ENCODE assay signal across 1 cellular context in the genomic region with DNA sequence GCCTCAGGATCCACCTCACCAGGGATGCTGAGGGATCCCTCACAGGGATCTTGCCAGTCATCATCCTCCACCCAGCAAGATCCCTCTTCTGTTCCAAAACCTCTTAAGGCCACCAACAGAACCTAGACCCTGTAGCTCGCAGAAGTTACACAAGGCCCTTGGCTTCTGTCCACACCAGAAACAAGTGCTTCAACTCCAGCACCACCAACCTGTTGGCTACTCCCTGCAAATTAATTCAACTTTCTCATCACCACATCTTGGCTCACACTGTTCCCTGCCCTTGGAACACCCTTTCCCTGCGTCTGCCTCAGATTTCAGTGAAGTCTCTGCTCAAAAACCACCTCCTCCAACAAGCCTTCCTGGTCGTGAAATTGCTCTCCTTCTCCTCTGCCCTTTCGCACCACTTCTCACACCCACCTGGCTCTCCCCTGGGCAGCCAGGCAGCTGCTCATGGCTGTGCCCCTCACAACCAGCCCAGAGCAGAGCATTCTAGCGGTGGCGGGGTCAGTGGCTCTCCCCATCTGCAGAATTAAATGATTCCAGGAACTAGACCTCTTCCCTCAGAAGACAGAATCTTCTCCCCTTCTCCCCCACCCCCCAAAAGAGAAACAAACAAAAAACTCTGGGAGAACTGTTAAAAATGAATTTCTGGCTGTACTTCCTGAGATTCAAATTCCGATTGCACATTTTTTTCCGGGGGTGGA.
TF ChIP-seq lines count a peak whose summit lies in the region.

No MANE protein-coding gene starts in this region.

TF ChIP-seq in HEK293, 187 proteins besides CTCF, POLR2A, EP300 and RAD21 (continued from another document):
- TF ChIP-seq, protein P1, sequence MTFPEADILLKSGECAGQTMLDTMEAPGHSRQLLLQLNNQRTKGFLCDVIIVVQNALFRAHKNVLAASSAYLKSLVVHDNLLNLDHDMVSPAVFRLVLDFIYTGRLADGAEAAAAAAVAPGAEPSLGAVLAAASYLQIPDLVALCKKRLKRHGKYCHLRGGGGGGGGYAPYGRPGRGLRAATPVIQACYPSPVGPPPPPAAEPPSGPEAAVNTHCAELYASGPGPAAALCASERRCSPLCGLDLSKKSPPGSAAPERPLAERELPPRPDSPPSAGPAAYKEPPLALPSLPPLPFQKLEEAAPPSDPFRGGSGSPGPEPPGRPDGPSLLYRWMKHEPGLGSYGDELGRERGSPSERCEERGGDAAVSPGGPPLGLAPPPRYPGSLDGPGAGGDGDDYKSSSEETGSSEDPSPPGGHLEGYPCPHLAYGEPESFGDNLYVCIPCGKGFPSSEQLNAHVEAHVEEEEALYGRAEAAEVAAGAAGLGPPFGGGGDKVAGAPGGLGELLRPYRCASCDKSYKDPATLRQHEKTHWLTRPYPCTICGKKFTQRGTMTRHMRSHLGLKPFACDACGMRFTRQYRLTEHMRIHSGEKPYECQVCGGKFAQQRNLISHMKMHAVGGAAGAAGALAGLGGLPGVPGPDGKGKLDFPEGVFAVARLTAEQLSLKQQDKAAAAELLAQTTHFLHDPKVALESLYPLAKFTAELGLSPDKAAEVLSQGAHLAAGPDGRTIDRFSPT (tag by site-specific recombination; IDR thresholded peaks at IDR 0.05), result no peak
- TF ChIP-seq SCRT1 (tag by site-specific recombination; IDR thresholded peaks at IDR 0.05; ENCODE audit: borderline replicate concordance), result peak; percentile 92
- TF ChIP-seq, protein P2, sequence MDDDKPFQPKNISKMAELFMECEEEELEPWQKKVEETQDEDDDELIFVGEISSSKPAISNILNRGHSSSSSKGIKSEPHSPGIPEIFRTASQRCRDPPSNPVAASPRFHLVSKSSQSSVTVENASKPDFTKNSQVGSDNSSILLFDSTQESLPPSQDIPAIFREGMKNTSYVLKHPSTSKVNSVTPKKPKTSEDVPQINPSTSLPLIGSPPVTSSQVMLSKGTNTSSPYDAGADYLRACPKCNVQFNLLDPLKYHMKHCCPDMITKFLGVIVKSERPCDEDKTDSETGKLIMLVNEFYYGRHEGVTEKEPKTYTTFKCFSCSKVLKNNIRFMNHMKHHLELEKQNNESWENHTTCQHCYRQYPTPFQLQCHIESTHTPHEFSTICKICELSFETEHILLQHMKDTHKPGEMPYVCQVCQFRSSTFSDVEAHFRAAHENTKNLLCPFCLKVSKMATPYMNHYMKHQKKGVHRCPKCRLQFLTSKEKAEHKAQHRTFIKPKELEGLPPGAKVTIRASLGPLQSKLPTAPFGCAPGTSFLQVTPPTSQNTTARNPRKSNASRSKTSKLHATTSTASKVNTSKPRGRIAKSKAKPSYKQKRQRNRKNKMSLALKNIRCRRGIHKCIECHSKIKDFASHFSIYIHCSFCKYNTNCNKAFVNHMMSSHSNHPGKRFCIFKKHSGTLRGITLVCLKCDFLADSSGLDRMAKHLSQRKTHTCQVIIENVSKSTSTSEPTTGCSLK (tag by site-specific recombination; IDR thresholded peaks at IDR 0.05), result no peak
- TF ChIP-seq, protein P3, sequence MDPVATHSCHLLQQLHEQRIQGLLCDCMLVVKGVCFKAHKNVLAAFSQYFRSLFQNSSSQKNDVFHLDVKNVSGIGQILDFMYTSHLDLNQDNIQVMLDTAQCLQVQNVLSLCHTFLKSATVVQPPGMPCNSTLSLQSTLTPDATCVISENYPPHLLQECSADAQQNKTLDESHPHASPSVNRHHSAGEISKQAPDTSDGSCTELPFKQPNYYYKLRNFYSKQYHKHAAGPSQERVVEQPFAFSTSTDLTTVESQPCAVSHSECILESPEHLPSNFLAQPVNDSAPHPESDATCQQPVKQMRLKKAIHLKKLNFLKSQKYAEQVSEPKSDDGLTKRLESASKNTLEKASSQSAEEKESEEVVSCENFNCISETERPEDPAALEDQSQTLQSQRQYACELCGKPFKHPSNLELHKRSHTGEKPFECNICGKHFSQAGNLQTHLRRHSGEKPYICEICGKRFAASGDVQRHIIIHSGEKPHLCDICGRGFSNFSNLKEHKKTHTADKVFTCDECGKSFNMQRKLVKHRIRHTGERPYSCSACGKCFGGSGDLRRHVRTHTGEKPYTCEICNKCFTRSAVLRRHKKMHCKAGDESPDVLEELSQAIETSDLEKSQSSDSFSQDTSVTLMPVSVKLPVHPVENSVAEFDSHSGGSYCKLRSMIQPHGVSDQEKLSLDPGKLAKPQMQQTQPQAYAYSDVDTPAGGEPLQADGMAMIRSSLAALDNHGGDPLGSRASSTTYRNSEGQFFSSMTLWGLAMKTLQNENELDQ (tag by site-specific recombination; IDR thresholded peaks at IDR 0.05; ENCODE audit: low read depth), result no peak
- TF ChIP-seq ZNF223 (tag by site-specific recombination; IDR thresholded peaks at IDR 0.05), result no peak
